Comparison of ENCODE assay signal across 28 cellular contexts in genomic region chr10:62581351-62581750, GRCh38.
DNase-seq lines count a peak whose midpoint lies in the region; ATAC-seq, FAIRE-seq and TF ChIP-seq lines count a peak whose summit lies in the region.
"Had no signal": no experiment of that assay in that cellular context is flagged by ENCODE, and none has a peak within 500 bp of the region (broad histone marks: within the 10 kb centered on the region; RNA-seq: fewer than 3 reads in every experiment).

No MANE protein-coding gene starts in this region.

- H3K4me1 Mint-ChIP-seq in osteocyte (ENCODE audit: unreplicated experiment), result peaks cover 65% of the 10 kb centered on the region

- no peaks in the 10 kb centered on the region for H3K27me3 Mint-ChIP-seq in osteocyte (ENCODE audit: unreplicated experiment)
- H3K27me3 Mint-ChIP-seq: activated naive CD8-positive, alpha-beta T cell treated with anti-CD3 and anti-CD28 coated beads, Interleukin-2, amount 10 ng/mL, durations not matched to agents 7 days and 5 days; memory B cell; naive B cell had no signal

- H3K4me3 Mint-ChIP-seq in osteocyte (ENCODE audit: unreplicated experiment), result no peak overlapping the region
- H3K4me3 Mint-ChIP-seq: activated CD8-positive, alpha-beta T cell treated with anti-CD3 and anti-CD28 coated beads, Interleukin-2, amount 10 ng/mL, durations not matched to agents 7 days and 5 days; activated naive CD8-positive, alpha-beta T cell treated with anti-CD3 and anti-CD28 coated beads, Interleukin-2, amount 10 ng/mL, durations not matched to agents 7 days and 5 days; IgD-negative memory B cell; memory B cell; naive B cell; type B pancreatic cell had no signal

- in situ Hi-C loops in ACHN (cut with HindIII; ENCODE audit: low pct_ligation_motif_present, low pct_unique_long_range_greater_than_20kb, low sequenced_read_pairs), result no loop called here

- H3K4me3 ChIP-seq in AG04450 (ENCODE audit: low read depth, low read length), result no peak overlapping the region
- H3K4me3 ChIP-seq: A549, BLaER1, heart left ventricle, SJSA1 had no signal

- H3K36me3 Mint-ChIP-seq in osteocyte (ENCODE audit: unreplicated experiment), result peaks cover 2% of the 10 kb centered on the region
- H3K36me3 Mint-ChIP-seq: activated naive CD8-positive, alpha-beta T cell treated with anti-CD3 and anti-CD28 coated beads, Interleukin-2, amount 10 ng/mL, durations not matched to agents 7 days and 5 days; IgD-negative memory B cell; memory B cell; type B pancreatic cell had no signal

- no peak for DNase-seq in AG04450 (ENCODE audit: low read depth, low spot score)
- DNase-seq in RCC 7860 (ENCODE audit: low spot score), result peak; percentile 24
- DNase-seq in Right ventricle myocardium superior, result peak; percentile 43
- no peak for DNase-seq in osteocyte (ENCODE audit: extremely low spot score, unreplicated experiment)
- no peak for DNase-seq in DMS153 treated with DMSO at 0.1 percent for 48 hours (lab: John Stamatoyannopoulos, UW; ENCODE audit: unreplicated experiment)
- no peak for DNase-seq in foreskin melanocyte
- no peak for DNase-seq in ACHN
- no peak for DNase-seq in activated effector memory CD4-positive, alpha-beta T cell treated with anti-CD3 and anti-CD28 coated beads, Interleukin-2, amount 50 U/mL, for 16 hours
- DNase-seq: activated CD4-positive, CD25-positive, alpha-beta regulatory T cell treated with anti-CD3 and anti-CD28 coated beads, Interleukin-2, amount 50 U/mL, for 72 hours; activated CD8-positive, alpha-beta T cell treated with anti-CD3 and anti-CD28 coated beads, Interleukin-2, amount 10 ng/mL, durations not matched to agents 7 days and 5 days; activated effector memory CD4-positive, alpha-beta T cell treated with Interleukin-2 at 50 U/mL for 16 hours; activated naive CD8-positive, alpha-beta T cell treated with anti-CD3 and anti-CD28 coated beads, Interleukin-2, amount 10 ng/mL, durations not matched to agents 7 days and 5 days; cerebellar nuclear complex; naive B cell; NCI-H1092 treated with DMSO at 0.1 percent for 48 hours; NCI-H1930; NCI-H2227 treated with DMSO at 0.1 percent for 48 hours; NCI-H69; stimulated activated CD4-positive, alpha-beta T cell treated with anti-CD3 and anti-CD28 coated beads, Interleukin-2, amount 100 ng/mL, for 24 hours had no signal

- CTCF ChIA-PET in AG04450 (lab: Charles Lee), result interaction anchor here (0.6 to 1.2 kb wide), 5 partner anchors 18 to 585 kb away, joined by 3 to 5 read pairs (median 3); no protein-coding TSS in a partner anchor

- H3K9me3 Mint-ChIP-seq in osteocyte (ENCODE audit: unreplicated experiment), result peaks cover 5% of the 10 kb centered on the region
- H3K9me3 Mint-ChIP-seq: activated naive CD8-positive, alpha-beta T cell treated with anti-CD3 and anti-CD28 coated beads, Interleukin-2, amount 10 ng/mL, durations not matched to agents 7 days and 5 days; memory B cell; naive B cell; type B pancreatic cell had no signal

- intact Hi-C loops in Right ventricle myocardium superior (cut with DNase I), result no loop called here

- H3K9me3 ChIP-seq in AG04450 (ENCODE audit: control insufficient read depth, insufficient read depth, low read length), result no peaks in the 10 kb centered on the region
- H3K9me3 ChIP-seq: A549, BLaER1, heart left ventricle, SJSA1 had no signal

- peak overlapping the region; percentile 93 for H3K27ac Mint-ChIP-seq in osteocyte (ENCODE audit: unreplicated experiment)
- H3K27ac Mint-ChIP-seq: activated CD8-positive, alpha-beta T cell treated with anti-CD3 and anti-CD28 coated beads, Interleukin-2, amount 10 ng/mL, durations not matched to agents 7 days and 5 days; activated naive CD8-positive, alpha-beta T cell treated with anti-CD3 and anti-CD28 coated beads, Interleukin-2, amount 10 ng/mL, durations not matched to agents 7 days and 5 days; IgD-negative memory B cell; memory B cell; type B pancreatic cell had no signal

- peak overlapping the region; percentile 68 for H3K27ac ChIP-seq in AG04450 (ENCODE audit: low read depth, low read length)
- H3K27ac ChIP-seq: A549, BLaER1 had no signal

- POLR2A ChIA-PET in AG04450 (lab: Yijun Ruan, JAX), result no interaction called here

- no peak for FAIRE-seq in RCC 7860 (lab: Jason Lieb, UNC)
- FAIRE-seq: A549, H54 had no signal

- ATAC-seq in Right ventricle myocardium superior (ENCODE audit: poor library complexity), result peak; percentile 16
- ATAC-seq: A549; activated CD8-positive, alpha-beta T cell treated with anti-CD3 and anti-CD28 coated beads, Interleukin-2, amount 10 ng/mL, durations not matched to agents 7 days and 5 days; heart left ventricle; Panc1 had no signal

- H3K27me3 ChIP-seq in AG04450 (ENCODE audit: control insufficient read depth, insufficient read depth, low read length), result no peaks in the 10 kb centered on the region
- H3K27me3 ChIP-seq: BLaER1, heart left ventricle, SJSA1 had no signal

- TF ChIP-seq CTCF in AG04450 (IDR thresholded peaks at IDR 0.05; ENCODE audit: low read depth, low read length) (no peak), osteocyte (IDR thresholded peaks at IDR 0.05) (no peak)

Comparison
In these comparisons a context has a peak if more than half of its experiments do, and no peak if none do; other contexts are left out.
1. DNase-seq: peak in RCC 7860 (single experiment) and Right ventricle myocardium superior (single experiment); none in AG04450 (single experiment), osteocyte (single experiment), DMS153 treated with DMSO at 0.1 percent for 48 hours (single experiment), foreskin melanocyte (single experiment), ACHN (single experiment) and activated effector memory CD4-positive, alpha-beta T cell treated with anti-CD3 and anti-CD28 coated beads, Interleukin-2, amount 50 U/mL, for 16 hours (single experiment).